Comparison of ENCODE assay signal across 8 cellular contexts in genomic region chr2:28637066-28637571, GRCh38.
DNase-seq lines count a peak whose midpoint lies in the region; FAIRE-seq and TF ChIP-seq lines count a peak whose summit lies in the region.
"Not testable (repeated sequence)": the region's sequence is repeated elsewhere in the genome, so short reads cannot be mapped to it uniquely, and the experiment has no call there.

No MANE protein-coding gene starts in this region.

- not testable (repeated sequence) for H2BK20ac ChIP-seq in H9 (ENCODE audit: low read depth, low read length, poor library complexity, severe bottlenecking)

- not testable (repeated sequence) for H2AFZ ChIP-seq in H9 (ENCODE audit: low read length); astrocyte (ENCODE audit: low read depth, low read length)

- H3K9me3 Mint-ChIP-seq in H9; astrocyte (ENCODE audit: unreplicated experiment); endodermal cell; osteocyte (ENCODE audit: unreplicated experiment): not testable (repeated sequence)

- H3K79me1 ChIP-seq in H9 (ENCODE audit: insufficient read depth, low read depth, low read length, poor library complexity, severe bottlenecking): not testable (repeated sequence)

- H3K4me1 Mint-ChIP-seq in H9, endodermal cell: not testable (repeated sequence)
- H3K4me1 Mint-ChIP-seq in astrocyte (ENCODE audit: low read depth, unreplicated experiment) (peaks cover 47% of the 10 kb centered on the region), osteocyte (ENCODE audit: unreplicated experiment) (peaks cover 31% of the 10 kb centered on the region)

- H3K14ac ChIP-seq in H9 (ENCODE audit: insufficient read depth, low read length): not testable (repeated sequence)

- H3K4ac ChIP-seq in H9 (ENCODE audit: low read depth, low read length): not testable (repeated sequence)

- H2BK15ac ChIP-seq in H9 (ENCODE audit: low read depth, low read length): not testable (repeated sequence)

- not testable (repeated sequence) for H4K8ac ChIP-seq in H9 (replicated peaks; ENCODE audit: insufficient read length, low read depth, low read length)

- not testable (repeated sequence) for H3K4me3 Mint-ChIP-seq in H9; astrocyte (ENCODE audit: unreplicated experiment); endodermal cell; osteocyte (ENCODE audit: unreplicated experiment)

- not testable (repeated sequence) for H3K56ac ChIP-seq in H9 (ENCODE audit: insufficient read length, low read depth, low read length)

- H3K23me2 ChIP-seq in H9 (ENCODE audit: insufficient read length, low read depth, low read length, poor library complexity, severe bottlenecking): not testable (repeated sequence)

- not testable (repeated sequence) for H3K27me3 ChIP-seq in H9 (ENCODE audit: insufficient read depth, low read length); astrocyte (ENCODE audit: insufficient read depth, low read length); endodermal cell (ENCODE audit: control insufficient read depth, insufficient read depth, low read length, poor library complexity, severe bottlenecking); skeletal muscle satellite cell (ENCODE audit: control insufficient read depth, insufficient read depth, low read length); transverse colon

- in situ Hi-C loops in transverse colon (cut with MboI; ENCODE audit: low pct_ligation_motif_present in 1 of 4, low pct_unique_long_range_greater_than_20kb in 1 of 4, low sequenced_read_pairs in 3 of 4): not testable (repeated sequence)

- not testable (repeated sequence) for H2AK5ac ChIP-seq in H9 (ENCODE audit: insufficient read length, low read length)

- not testable (repeated sequence) for H3K27me3 Mint-ChIP-seq in H9 (ENCODE audit: low read depth); endodermal cell (ENCODE audit: insufficient read depth); osteocyte (ENCODE audit: unreplicated experiment)
- peaks cover 12% of the 10 kb centered on the region for H3K27me3 Mint-ChIP-seq in astrocyte (ENCODE audit: low read depth, unreplicated experiment)

- H3K27ac Mint-ChIP-seq in H9 (peak overlapping the region in 2 of 3 experiments; percentile 26 to 70; a peak in 3 of 7 replicates), astrocyte (ENCODE audit: unreplicated experiment) (peak overlapping the region; percentile 12), endodermal cell (peak overlapping the region; percentile 74), osteocyte (ENCODE audit: unreplicated experiment) (peak overlapping the region; percentile 39)

- H4K5ac ChIP-seq in H9 (ENCODE audit: insufficient read length, low read depth, low read length): not testable (repeated sequence)

- not testable (repeated sequence) for H2BK120ac ChIP-seq in H9 (ENCODE audit: low read depth, low read length, poor library complexity, severe bottlenecking)

- not testable (repeated sequence) for H2BK5ac ChIP-seq in H9 (ENCODE audit: insufficient read length, low read length)

- not testable (repeated sequence) for TF ChIP-seq POLR2A in transverse colon (IDR thresholded peaks at IDR 0.05)

- not testable (repeated sequence) for H3K36me3 ChIP-seq in astrocyte (ENCODE audit: insufficient read depth, low read length); endodermal cell (ENCODE audit: control insufficient read depth, insufficient read depth, low read length); skeletal muscle satellite cell (ENCODE audit: insufficient read depth, low read length); transverse colon

- TF ChIP-seq EP300 in transverse colon (IDR thresholded peaks at IDR 0.05; ENCODE audit: low read depth): not testable (repeated sequence)

- not testable (repeated sequence) for H3K18ac ChIP-seq in H9 (ENCODE audit: insufficient read length, low read depth, low read length)

- H3K36me3 Mint-ChIP-seq in H9 (ENCODE audit: insufficient read depth in 1 of 3, low read depth in 3 of 3); astrocyte (ENCODE audit: low read depth, unreplicated experiment); endodermal cell (ENCODE audit: low read depth); osteocyte (ENCODE audit: unreplicated experiment): not testable (repeated sequence)

- not testable (repeated sequence) for H3K4me3 ChIP-seq in astrocyte (ENCODE audit: insufficient read depth, low read depth, low read length); endodermal cell (ENCODE audit: low read length); skeletal muscle satellite cell (ENCODE audit: low read length); transverse colon

- not testable (repeated sequence) for H3K4me2 ChIP-seq in H9 (ENCODE audit: insufficient read depth, insufficient read length, low read length); astrocyte (ENCODE audit: low read length); skeletal muscle satellite cell (ENCODE audit: low read length)

- not testable (repeated sequence) for H2BK12ac ChIP-seq in H9 (ENCODE audit: insufficient read length, low read depth, low read length)

- H3K23ac ChIP-seq in H9 (ENCODE audit: insufficient read length, low read depth, low read length): not testable (repeated sequence)

- FAIRE-seq in astrocyte (lab: Jason Lieb, UNC): not testable (repeated sequence)

- H3K27ac ChIP-seq in H9 (ENCODE audit: insufficient read length, low read depth, low read length); astrocyte (ENCODE audit: low read depth, low read length); endodermal cell (ENCODE audit: low read depth, low read length): not testable (repeated sequence)
- peak overlapping the region; percentile 70 to 87 (median 82) for H3K27ac ChIP-seq in transverse colon

- not testable (repeated sequence) for H3K4me1 ChIP-seq in H9 (ENCODE audit: insufficient read depth, low read length); endodermal cell (ENCODE audit: control insufficient read depth, insufficient read depth, low read length)
- H3K4me1 ChIP-seq in astrocyte (ENCODE audit: insufficient read depth, low read length): peaks cover 11% of the 10 kb centered on the region
- peaks cover 48% of the 10 kb centered on the region for H3K4me1 ChIP-seq in skeletal muscle satellite cell (ENCODE audit: control insufficient read depth, insufficient read depth, low read length)
- peaks cover 6 to 53% (median 25%) of the 10 kb centered on the region in 4 donors for H3K4me1 ChIP-seq in transverse colon

- not testable (repeated sequence) for H4K91ac ChIP-seq in H9 (ENCODE audit: insufficient read length, low read depth, low read length)

- not testable (repeated sequence) for DNase-seq in H9; astrocyte (ENCODE audit: low read depth); endodermal cell; osteocyte (ENCODE audit: extremely low spot score, unreplicated experiment); transverse colon
- DNase-seq in cardiac septum (ENCODE audit: low spot score): peak; percentile 15
- DNase-seq in kidney tubule cell (ENCODE audit: low spot score): peak; percentile 38

- H4K20me1 ChIP-seq in H9 (ENCODE audit: control insufficient read depth, insufficient read depth, insufficient read length); astrocyte (ENCODE audit: insufficient read depth, low read length): not testable (repeated sequence)

- intact Hi-C loops in cardiac septum (cut with DNase I): loop anchor here (2.0 kb wide), 1 partner anchor 70 kb away; no protein-coding TSS in a partner anchor
- intact Hi-C loops in transverse colon (cut with DNase I; ENCODE audit: low total_unique reads): not testable (repeated sequence)

- H3K9ac ChIP-seq in H9 (ENCODE audit: extremely low read depth, insufficient read length, low read length); astrocyte (ENCODE audit: low read length); endodermal cell (ENCODE audit: extremely low read depth, low read length, poor library complexity, severe bottlenecking): not testable (repeated sequence)
- peak overlapping the region; percentile 46 for H3K9ac ChIP-seq in skeletal muscle satellite cell (ENCODE audit: low read depth, low read length)

- not testable (repeated sequence) for H3K9me3 ChIP-seq in H9 (ENCODE audit: control insufficient read depth, low read depth, low read length); astrocyte (ENCODE audit: insufficient read depth, low read depth, low read length); endodermal cell (ENCODE audit: control insufficient read depth, low read length); skeletal muscle satellite cell (replicated peaks; ENCODE audit: low read length); transverse colon

- not testable (repeated sequence) for H3K79me2 ChIP-seq in H9 (ENCODE audit: insufficient read depth, low read length); astrocyte (ENCODE audit: insufficient read depth, low read length)

- H3T11ph ChIP-seq in H9 (ENCODE audit: low read length): not testable (repeated sequence)

- no CpG with 5 or more reads among the region's 7 CpGs for WGBS in H9 (ENCODE audit: extremely low coverage, insufficient read length, low lambda C conversion rate)
- WGBS in endodermal cell (ENCODE audit: insufficient coverage in 1 of 2, insufficient read length in 1 of 2), 2 experiments: 92 to 97% methylated on average over 7 of the region's 7 CpGs
- WGBS in transverse colon (ENCODE audit: low coverage in 1 of 2), 2 donors: 66 to 82% methylated on average over 7 of the region's 7 CpGs

- TF ChIP-seq CTCF in H9 (conservative IDR thresholded peaks at IDR 0.05); astrocyte (IDR thresholded peaks at IDR 0.05; ENCODE audit: insufficient read depth, low read depth, low read length); endodermal cell (conservative IDR thresholded peaks at IDR 0.05); osteocyte (IDR thresholded peaks at IDR 0.05); transverse colon (IDR thresholded peaks at IDR 0.05): not testable (repeated sequence)

Comparison
In these comparisons a context has a peak if more than half of its experiments do, and no peak if none do; other contexts are left out.
1. H3K27ac Mint-ChIP-seq: peak in every context shown above with its lines; median percentile 74 in endodermal cell; 48 in H9; 39 in osteocyte; 12 in astrocyte.